In genomic region chr10:132468201-132468600, GRCh38 we compare ENCODE assay signal across 24 cellular contexts.
DNase-seq lines count a peak whose midpoint lies in the region; ATAC-seq, FAIRE-seq and TF ChIP-seq lines count a peak whose summit lies in the region.
"Had no signal": no experiment of that assay in that cellular context is flagged by ENCODE, and none has a peak within 500 bp of the region (broad histone marks: within the 10 kb centered on the region; RNA-seq: fewer than 3 reads in every experiment).

No MANE protein-coding gene starts in this region.

- peaks cover 0 to 33% (median 0%) of the 10 kb centered on the region in 11 experiments; a peak in 4 of 22 replicates for H4K20me1 ChIP-seq in BLaER1 treated with 17β-estradiol and CSF1 and Interleukin-3, amounts not matched to agents 10 nM and 100 nM
- no peaks in the 10 kb centered on the region for H4K20me1 ChIP-seq in PC-9 (ENCODE audit: insufficient read depth)

- peaks cover 8 to 20% (median 14%) of the 10 kb centered on the region in 11 experiments; a peak in 21 of 22 replicates for H3K9me3 ChIP-seq in BLaER1 treated with 17β-estradiol and CSF1 and Interleukin-3, amounts not matched to agents 10 nM and 100 nM (replicated peaks in 1 of 11)
- H3K9me3 ChIP-seq in PC-9 (ENCODE audit: insufficient read depth, low read depth) (no peaks in the 10 kb centered on the region), iPS-18a (ENCODE audit: control insufficient read depth, low read depth, low read length) (no peaks in the 10 kb centered on the region)
- H3K9me3 ChIP-seq: mucosa of descending colon had no signal

- no peaks in the 10 kb centered on the region for H3K9me2 ChIP-seq in PC-9 (ENCODE audit: insufficient read depth)

- POLR2A ChIA-PET in PC-9 (lab: Charles Lee; ENCODE audit: unreplicated experiment): no interaction called here

- H2AFZ ChIP-seq in PC-9: no peak overlapping the region

- H3F3A ChIP-seq in PC-9 (ENCODE audit: insufficient read depth, low read depth): no peaks in the 10 kb centered on the region

- no peaks in the 10 kb centered on the region for H3K36me3 ChIP-seq in BLaER1 treated with 17β-estradiol and CSF1 and Interleukin-3, amounts not matched to agents 10 nM and 100 nM
- no peaks in the 10 kb centered on the region for H3K36me3 ChIP-seq in PC-9 (ENCODE audit: low read depth)
- no peaks in the 10 kb centered on the region for H3K36me3 ChIP-seq in iPS-18a (ENCODE audit: control insufficient read depth, low read depth, low read length)
- no peaks in the 10 kb centered on the region for H3K36me3 ChIP-seq in rectal smooth muscle tissue (ENCODE audit: control insufficient read depth, insufficient read depth, low read length)
- H3K36me3 ChIP-seq: breast epithelium, spleen had no signal

- H3K4me1 ChIP-seq in BLaER1 treated with 17β-estradiol and CSF1 and Interleukin-3, amounts not matched to agents 10 nM and 100 nM: peaks cover 0 to 60% (median 42%) of the 10 kb centered on the region in 10 experiments; a peak in 17 of 20 replicates
- H3K4me1 ChIP-seq in PC-9 (replicated peaks; ENCODE audit: insufficient read depth) (peaks cover 11% of the 10 kb centered on the region; the same call in 1 of the 2 replicates), iPS-18a (ENCODE audit: control insufficient read depth, low read depth, low read length) (no peaks in the 10 kb centered on the region), rectal smooth muscle tissue (ENCODE audit: control insufficient read depth, insufficient read depth, low read length) (peaks cover 36% of the 10 kb centered on the region), foreskin keratinocyte (no peaks in the 10 kb centered on the region)

- peak overlapping the region in 6 of 11 experiments; percentile 44 to 61 (median 51); a peak in 6 of 22 replicates for H3K4me2 ChIP-seq in BLaER1 treated with 17β-estradiol and CSF1 and Interleukin-3, amounts not matched to agents 10 nM and 100 nM
- peak overlapping the region; percentile 92 for H3K4me2 ChIP-seq in PC-9

- BruUV-seq in PC-9 (replicated peaks; lab: Mats Ljungman, UMichigan): no TSS peak

- no peak overlapping the region for H3K9ac ChIP-seq in BLaER1 treated with 17β-estradiol and CSF1 and Interleukin-3, amounts not matched to agents 10 nM and 100 nM
- no peak overlapping the region for H3K9ac ChIP-seq in iPS-18a (ENCODE audit: low read length)
- no peak overlapping the region for H3K9ac ChIP-seq in rectal smooth muscle tissue (ENCODE audit: low read length)

- FAIRE-seq in D721Med (lab: Jason Lieb, UNC): no peak
- FAIRE-seq: endothelial cell of umbilical vein, GM12878 had no signal

- DNase-seq in PC-9: no peak
- no peak for DNase-seq in D721Med (ENCODE audit: insufficient read length, low spot score)
- DNase-seq in globus pallidus (ENCODE audit: low spot score): no peak
- DNase-seq in foreskin keratinocyte: no peak
- DNase-seq: activated CD4-positive, alpha-beta memory T cell treated with anti-CD3 and anti-CD28 coated beads, Interleukin-2, amount 10 ng/mL, durations not matched to agents 7 days and 5 days; activated gamma-delta T cell treated with Interleukin-2 at 50 U/mL for 16 hours; activated T-cell treated with anti-CD3 and anti-CD28 coated beads for 4 hours; DMS 273 treated with DMSO at 0.1 percent for 48 hours; GOT3; KG1; MV-4-11; NCI-H2029; NCI-H510A treated with DMSO at 0.1 percent for 48 hours; stimulated activated CD4-positive, alpha-beta T cell treated with anti-CD3 and anti-CD28 coated beads, Interleukin-4, amount 100 ng/mL, for 4 hours had no signal

- no peaks in the 10 kb centered on the region for H3K79me2 ChIP-seq in PC-9 (ENCODE audit: low read depth)

- intact Hi-C loops in PC-9 (cut with micrococcal nuclease; ENCODE audit: unreplicated experiment): no loop called here

- TF ChIP-seq CTCF in PC-9 (conservative IDR thresholded peaks at IDR 0.05): no peak
- no peak for TF ChIP-seq CTCF in D721Med (IDR thresholded peaks at IDR 0.05; ENCODE audit: insufficient read depth, missing control alignments)
- no peak for TF ChIP-seq CTCF in foreskin keratinocyte (conservative IDR thresholded peaks at IDR 0.05)

- ATAC-seq in GM21515 (IDR thresholded peaks at IDR 0.05; ENCODE audit: unreplicated experiment) (no peak), foreskin keratinocyte (no peak)
- ATAC-seq: GM12878 had no signal

- H3K4me3 ChIP-seq in BLaER1 treated with 17β-estradiol and CSF1 and Interleukin-3, amounts not matched to agents 10 nM and 100 nM: no peak overlapping the region
- 0 out of 2 replicates have a peak overlapping the region, but pooled peaks have one; percentile 54 for H3K4me3 ChIP-seq in PC-9
- peak overlapping the region; percentile 15 for H3K4me3 ChIP-seq in iPS-18a (ENCODE audit: low read length)
- H3K4me3 ChIP-seq in rectal smooth muscle tissue (ENCODE audit: low read length): peak overlapping the region; percentile 27
- H3K4me3 ChIP-seq: breast epithelium, GM12878, mucosa of descending colon, spleen had no signal

- CTCF ChIA-PET in PC-9 (lab: Charles Lee): no interaction called here

- H3K27me3 ChIP-seq in BLaER1 treated with 17β-estradiol and CSF1 and Interleukin-3, amounts not matched to agents 10 nM and 100 nM: peaks cover 0 to 30% (median 4%) of the 10 kb centered on the region in 11 experiments; a peak in 7 of 22 replicates
- H3K27me3 ChIP-seq in PC-9 (ENCODE audit: insufficient read depth, low read depth) (no peaks in the 10 kb centered on the region), iPS-18a (ENCODE audit: control insufficient read depth, insufficient read depth, low read length) (no peaks in the 10 kb centered on the region), rectal smooth muscle tissue (ENCODE audit: control insufficient read depth, insufficient read depth, low read length) (no peaks in the 10 kb centered on the region), foreskin keratinocyte (no peaks in the 10 kb centered on the region)

- H3K27ac ChIP-seq in BLaER1 treated with 17β-estradiol and CSF1 and Interleukin-3, amounts not matched to agents 10 nM and 100 nM: no peak overlapping the region
- no peak overlapping the region for H3K27ac ChIP-seq in PC-9
- H3K27ac ChIP-seq in iPS-18a (ENCODE audit: low read length): no peak overlapping the region
- no peak overlapping the region for H3K27ac ChIP-seq in rectal smooth muscle tissue (ENCODE audit: low read depth, low read length)
- no peak overlapping the region for H3K27ac ChIP-seq in foreskin keratinocyte
- H3K27ac ChIP-seq: breast epithelium, C4-2B had no signal

Comparison
In these comparisons a context has a peak if more than half of its experiments do, and no peak if none do; other contexts are left out.
1. H3K4me3 ChIP-seq: peak in PC-9 (single experiment), iPS-18a (single experiment) and rectal smooth muscle tissue (single experiment); none in BLaER1 treated with 17β-estradiol and CSF1 and Interleukin-3, amounts not matched to agents 10 nM and 100 nM (0 of 10).